In genomic region chr3:11611271-11611893, GRCh38 we compare ENCODE assay signal across 19 cellular contexts. TPM values are rescaled to one million over a fixed set of nuclear protein-coding genes. Genes with fewer than 3 reads are reported as not detected.
DNase-seq lines count a peak whose midpoint lies in the region; ATAC-seq and TF ChIP-seq lines count a peak whose summit lies in the region.
"Had no signal": no experiment of that assay in that cellular context is flagged by ENCODE, and none has a peak within 500 bp of the region (broad histone marks: within the 10 kb centered on the region; RNA-seq: fewer than 3 reads in every experiment).

No MANE protein-coding gene starts in this region.

- TF ChIP-seq POLR2A in sigmoid colon (IDR thresholded peaks at IDR 0.05) = no peak

- intact Hi-C loops in sigmoid colon (cut with DNase I) = loop anchor here (2.0 kb wide), 1 partner anchor 23 kb away; no protein-coding TSS in a partner anchor

- TF ChIP-seq CTCF in HFFc6 (IDR thresholded peaks at IDR 0.05) = no peak
- no peak for TF ChIP-seq CTCF in sigmoid colon (IDR thresholded peaks at IDR 0.05)
- no peak for TF ChIP-seq CTCF in GM13977 (IDR thresholded peaks at IDR 0.05; ENCODE audit: extremely low read depth, insufficient read depth, missing control alignments)

- H3K9me3 Mint-ChIP-seq in HFFc6 = no peaks in the 10 kb centered on the region

- H3K36me3 Mint-ChIP-seq in HFFc6 (ENCODE audit: low read depth) (peaks cover 36% of the 10 kb centered on the region), T-helper 17 cell (ENCODE audit: low read depth) (no peaks in the 10 kb centered on the region)

- H3K4me1 Mint-ChIP-seq in HFFc6 (ENCODE audit: low read depth) = peaks cover 99% of the 10 kb centered on the region
- H3K4me1 Mint-ChIP-seq in T-helper 17 cell = peaks cover 43% of the 10 kb centered on the region

- peak overlapping the region in 3 of 4 donors; percentile 5 to 87 (median 22) for H3K27ac ChIP-seq in sigmoid colon
- H3K27ac ChIP-seq in effector memory CD4-positive, alpha-beta T cell (ENCODE audit: insufficient read depth, low read length, poor library complexity, severe bottlenecking) = no peak overlapping the region

- peaks cover 0 to 97% (median 83%) of the 10 kb centered on the region in 4 donors for H3K4me1 ChIP-seq in sigmoid colon
- no peaks in the 10 kb centered on the region for H3K4me1 ChIP-seq in effector memory CD4-positive, alpha-beta T cell (ENCODE audit: control insufficient read depth, insufficient read depth, low read length, poor library complexity, severe bottlenecking)

- ATAC-seq in T-helper 17 cell = no peak
- ATAC-seq: activated CD4-positive, alpha-beta T cell treated with anti-CD3 and anti-CD28 coated beads for 36 hours; sciatic nerve had no signal

- no peak for DNase-seq in HFFc6
- DNase-seq in T-helper 17 cell = no peak
- peak; percentile 42 for DNase-seq in left kidney (ENCODE audit: low read depth, low spot score)
- DNase-seq in sigmoid colon = no peak
- no peak for DNase-seq in GM13977 (ENCODE audit: low spot score)
- no peak for DNase-seq in effector memory CD4-positive, alpha-beta T cell
- DNase-seq in activated CD4-positive, alpha-beta T cell treated with anti-CD3 and anti-CD28 coated beads for 4 hours = no peak
- DNase-seq in activated CD4-positive, alpha-beta T cell treated with anti-CD3 and anti-CD28 coated beads, Interleukin-2, amount 50 U/mL, for 4 hours = no peak
- DNase-seq: activated CD4-positive, alpha-beta T cell treated with anti-CD3 and anti-CD28 coated beads for 36 hours; activated CD8-positive, alpha-beta memory T cell treated with anti-CD3 and anti-CD28 coated beads, Interleukin-2, amount 50 U/mL, for 48 hours; activated gamma-delta T cell treated with Interleukin-2 at 50 U/mL for 16 hours; COR-L47; esophagus squamous epithelium; MG63; NCI-H1930; NCI-H446 treated with DMSO at 0.1 percent for 48 hours; stimulated activated CD4-positive, alpha-beta T cell treated with anti-CD3 and anti-CD28 coated beads, Interleukin-4, amount 100 ng/mL, for 1 hour; T-helper 9 cell had no signal

- H3K36me3 ChIP-seq in sigmoid colon = no peaks in the 10 kb centered on the region
- no peaks in the 10 kb centered on the region for H3K36me3 ChIP-seq in effector memory CD4-positive, alpha-beta T cell (ENCODE audit: control insufficient read depth, insufficient read depth, low read length)

- H3K27me3 Mint-ChIP-seq in HFFc6 (ENCODE audit: insufficient read depth) = peaks cover 3% of the 10 kb centered on the region
- H3K27me3 Mint-ChIP-seq in T-helper 17 cell = no peaks in the 10 kb centered on the region
- H3K27me3 Mint-ChIP-seq: activated CD4-positive, alpha-beta T cell treated with anti-CD3 and anti-CD28 coated beads for 36 hours had no signal

- TF ChIP-seq EP300 in sigmoid colon (IDR thresholded peaks at IDR 0.05) = no peak

- in situ Hi-C loops in GM13977 (cut with MboI; ENCODE audit: low pct_unique_long_range_greater_than_20kb, low sequenced_read_pairs, unreplicated experiment) = no loop called here

- H3K27me3 ChIP-seq in sigmoid colon = no peaks in the 10 kb centered on the region
- no peaks in the 10 kb centered on the region for H3K27me3 ChIP-seq in effector memory CD4-positive, alpha-beta T cell (replicated peaks; ENCODE audit: control insufficient read depth, insufficient read depth, low read length, poor library complexity, severe bottlenecking)
- H3K27me3 ChIP-seq: esophagus squamous epithelium, MG63 had no signal

- 89 to 91% methylated on average over 10 of the region's 10 CpGs for WGBS in sigmoid colon, 2 donors

- H3K27ac Mint-ChIP-seq in HFFc6 (peak overlapping the region; percentile 39; the same call in 1 of the 2 replicates), T-helper 17 cell (peak overlapping the region; percentile 37)
- H3K27ac Mint-ChIP-seq: activated CD4-positive, alpha-beta T cell treated with anti-CD3 and anti-CD28 coated beads for 36 hours had no signal

- no peak overlapping the region for H3K4me3 ChIP-seq in sigmoid colon
- H3K4me3 ChIP-seq in effector memory CD4-positive, alpha-beta T cell (ENCODE audit: insufficient read depth, low read depth, low read length, poor library complexity, severe bottlenecking) = no peak overlapping the region
- H3K4me3 ChIP-seq: esophagus squamous epithelium, MG63 had no signal

- no peak overlapping the region for H3K4me3 Mint-ChIP-seq in HFFc6
- no peak overlapping the region for H3K4me3 Mint-ChIP-seq in T-helper 17 cell
- H3K4me3 Mint-ChIP-seq: activated CD4-positive, alpha-beta T cell treated with anti-CD3 and anti-CD28 coated beads for 36 hours had no signal

- H3K9me3 ChIP-seq in T-helper 17 cell (ENCODE audit: control insufficient read depth, low read length, poor library complexity, severe bottlenecking) = no peaks in the 10 kb centered on the region
- H3K9me3 ChIP-seq in sigmoid colon = no peaks in the 10 kb centered on the region
- no peaks in the 10 kb centered on the region for H3K9me3 ChIP-seq in effector memory CD4-positive, alpha-beta T cell (ENCODE audit: control insufficient read depth, low read length)
- H3K9me3 ChIP-seq: esophagus squamous epithelium, MG63 had no signal

RNA-seq across cellular contexts. Expression of gene VGLL4, which starts 32.3 kb away (rescaled TPM):
- total RNA-seq in HFFc6 (2021; fragmentation: NEBNext Ultra II Directional; extraction: Animal tissue kit (Norgen Biotek cat#: 25700)) = 10 to 100 TPM; 31.6 to 42.2 (median 33.8) TPM
- total RNA-seq in T-helper 17 cell = 10 to 100 TPM; 18.7 to 20.2 TPM
- total RNA-seq in sigmoid colon = 10 to 100 TPM; 26.4 to 56.5 (median 50.5) TPM
- 10 to 100 TPM; 27.0 to 41.5 (median 29.4) TPM for polyA plus RNA-seq in sigmoid colon
